Comparison of ENCODE assay signal across 2 cellular contexts in genomic region chr15:72220678-72221077, GRCh38.
TF ChIP-seq lines count a peak whose summit lies in the region.

No MANE protein-coding gene starts in this region.

TF ChIP-seq in SK-N-SH, 30 proteins besides CTCF, POLR2A, EP300 and RAD21 (continued from another document):
- TF ChIP-seq, protein P1, sequence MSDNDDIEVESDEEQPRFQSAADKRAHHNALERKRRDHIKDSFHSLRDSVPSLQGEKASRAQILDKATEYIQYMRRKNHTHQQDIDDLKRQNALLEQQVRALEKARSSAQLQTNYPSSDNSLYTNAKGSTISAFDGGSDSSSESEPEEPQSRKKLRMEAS (IDR thresholded peaks at IDR 0.05; ENCODE audit: low read depth), result no peak
- TF ChIP-seq IRF3 (IDR thresholded peaks at IDR 0.05; ENCODE audit: low read depth, low read length) (no peak), SIN3A (IDR thresholded peaks at IDR 0.05; ENCODE audit: borderline replicate concordance, low read depth, low read length) (no peak), YY1 (IDR thresholded peaks at IDR 0.05; ENCODE audit: low read depth) (no peak), SMC3 (IDR thresholded peaks at IDR 0.05; ENCODE audit: low read depth, low read length) (no peak), RXRA (IDR thresholded peaks at IDR 0.05; ENCODE audit: borderline replicate concordance, low read depth) (no peak), CHD2 (IDR thresholded peaks at IDR 0.05; ENCODE audit: low read length, partially characterized antibody) (no peak), TCF12 (IDR thresholded peaks at IDR 0.05) (no peak), GABPA (IDR thresholded peaks at IDR 0.05; ENCODE audit: low read depth) (no peak), MEF2A (IDR thresholded peaks at IDR 0.05; ENCODE audit: borderline replicate concordance, low read depth) (no peak)
- TF ChIP-seq, protein P2, sequence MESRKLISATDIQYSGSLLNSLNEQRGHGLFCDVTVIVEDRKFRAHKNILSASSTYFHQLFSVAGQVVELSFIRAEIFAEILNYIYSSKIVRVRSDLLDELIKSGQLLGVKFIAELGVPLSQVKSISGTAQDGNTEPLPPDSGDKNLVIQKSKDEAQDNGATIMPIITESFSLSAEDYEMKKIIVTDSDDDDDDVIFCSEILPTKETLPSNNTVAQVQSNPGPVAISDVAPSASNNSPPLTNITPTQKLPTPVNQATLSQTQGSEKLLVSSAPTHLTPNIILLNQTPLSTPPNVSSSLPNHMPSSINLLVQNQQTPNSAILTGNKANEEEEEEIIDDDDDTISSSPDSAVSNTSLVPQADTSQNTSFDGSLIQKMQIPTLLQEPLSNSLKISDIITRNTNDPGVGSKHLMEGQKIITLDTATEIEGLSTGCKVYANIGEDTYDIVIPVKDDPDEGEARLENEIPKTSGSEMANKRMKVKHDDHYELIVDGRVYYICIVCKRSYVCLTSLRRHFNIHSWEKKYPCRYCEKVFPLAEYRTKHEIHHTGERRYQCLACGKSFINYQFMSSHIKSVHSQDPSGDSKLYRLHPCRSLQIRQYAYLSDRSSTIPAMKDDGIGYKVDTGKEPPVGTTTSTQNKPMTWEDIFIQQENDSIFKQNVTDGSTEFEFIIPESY (IDR thresholded peaks at IDR 0.05; ENCODE audit: borderline replicate concordance, low read depth), result no peak
- TF ChIP-seq, protein P3, sequence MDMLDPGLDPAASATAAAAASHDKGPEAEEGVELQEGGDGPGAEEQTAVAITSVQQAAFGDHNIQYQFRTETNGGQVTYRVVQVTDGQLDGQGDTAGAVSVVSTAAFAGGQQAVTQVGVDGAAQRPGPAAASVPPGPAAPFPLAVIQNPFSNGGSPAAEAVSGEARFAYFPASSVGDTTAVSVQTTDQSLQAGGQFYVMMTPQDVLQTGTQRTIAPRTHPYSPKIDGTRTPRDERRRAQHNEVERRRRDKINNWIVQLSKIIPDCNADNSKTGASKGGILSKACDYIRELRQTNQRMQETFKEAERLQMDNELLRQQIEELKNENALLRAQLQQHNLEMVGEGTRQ (IDR thresholded peaks at IDR 0.05; ENCODE audit: borderline replicate concordance, low read depth, low read length), result no peak
TF ChIP-seq in SK-N-SH: peak in this region for 0.

TF ChIP-seq in SK-N-SH treated with all-trans-retinoic acid at 6 μM for 48 hours, 23 proteins besides CTCF, POLR2A, EP300 and RAD21 (continued from another document):
- TF ChIP-seq PATZ1 (CRISPR knock-in tag; IDR thresholded peaks at IDR 0.05; ENCODE audit: borderline replicate concordance), result no peak
- TF ChIP-seq ISL1 (CRISPR knock-in tag; IDR thresholded peaks at IDR 0.05), result no peak
- no peak for TF ChIP-seq SNAI2 (CRISPR knock-in tag; IDR thresholded peaks at IDR 0.05)
- TF ChIP-seq BACH2 (CRISPR knock-in tag; IDR thresholded peaks at IDR 0.05; ENCODE audit: borderline replicate concordance), result no peak
- TF ChIP-seq ZFP3 (CRISPR knock-in tag; IDR thresholded peaks at IDR 0.05), result no peak
- TF ChIP-seq, protein P4, sequence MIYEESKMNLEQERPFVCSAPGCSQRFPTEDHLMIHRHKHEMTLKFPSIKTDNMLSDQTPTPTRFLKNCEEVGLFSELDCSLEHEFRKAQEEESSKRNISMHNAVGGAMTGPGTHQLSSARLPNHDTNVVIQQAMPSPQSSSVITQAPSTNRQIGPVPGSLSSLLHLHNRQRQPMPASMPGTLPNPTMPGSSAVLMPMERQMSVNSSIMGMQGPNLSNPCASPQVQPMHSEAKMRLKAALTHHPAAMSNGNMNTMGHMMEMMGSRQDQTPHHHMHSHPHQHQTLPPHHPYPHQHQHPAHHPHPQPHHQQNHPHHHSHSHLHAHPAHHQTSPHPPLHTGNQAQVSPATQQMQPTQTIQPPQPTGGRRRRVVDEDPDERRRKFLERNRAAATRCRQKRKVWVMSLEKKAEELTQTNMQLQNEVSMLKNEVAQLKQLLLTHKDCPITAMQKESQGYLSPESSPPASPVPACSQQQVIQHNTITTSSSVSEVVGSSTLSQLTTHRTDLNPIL (CRISPR knock-in tag; IDR thresholded peaks at IDR 0.05; ENCODE audit: low read depth), result no peak
- no peak for TF ChIP-seq CSRNP3 (CRISPR knock-in tag; IDR thresholded peaks at IDR 0.05)
- no peak for TF ChIP-seq ZC3H10 (CRISPR knock-in tag; IDR thresholded peaks at IDR 0.05)
- no peak for TF ChIP-seq POU6F1 (CRISPR knock-in tag; IDR thresholded peaks at IDR 0.05; ENCODE audit: borderline replicate concordance, low read depth)
- TF ChIP-seq CSDC2 (CRISPR knock-in tag; IDR thresholded peaks at IDR 0.05), result no peak
TF ChIP-seq in SK-N-SH treated with all-trans-retinoic acid at 6 μM for 48 hours: peak in this region for 0.
